In the genomic region with DNA sequence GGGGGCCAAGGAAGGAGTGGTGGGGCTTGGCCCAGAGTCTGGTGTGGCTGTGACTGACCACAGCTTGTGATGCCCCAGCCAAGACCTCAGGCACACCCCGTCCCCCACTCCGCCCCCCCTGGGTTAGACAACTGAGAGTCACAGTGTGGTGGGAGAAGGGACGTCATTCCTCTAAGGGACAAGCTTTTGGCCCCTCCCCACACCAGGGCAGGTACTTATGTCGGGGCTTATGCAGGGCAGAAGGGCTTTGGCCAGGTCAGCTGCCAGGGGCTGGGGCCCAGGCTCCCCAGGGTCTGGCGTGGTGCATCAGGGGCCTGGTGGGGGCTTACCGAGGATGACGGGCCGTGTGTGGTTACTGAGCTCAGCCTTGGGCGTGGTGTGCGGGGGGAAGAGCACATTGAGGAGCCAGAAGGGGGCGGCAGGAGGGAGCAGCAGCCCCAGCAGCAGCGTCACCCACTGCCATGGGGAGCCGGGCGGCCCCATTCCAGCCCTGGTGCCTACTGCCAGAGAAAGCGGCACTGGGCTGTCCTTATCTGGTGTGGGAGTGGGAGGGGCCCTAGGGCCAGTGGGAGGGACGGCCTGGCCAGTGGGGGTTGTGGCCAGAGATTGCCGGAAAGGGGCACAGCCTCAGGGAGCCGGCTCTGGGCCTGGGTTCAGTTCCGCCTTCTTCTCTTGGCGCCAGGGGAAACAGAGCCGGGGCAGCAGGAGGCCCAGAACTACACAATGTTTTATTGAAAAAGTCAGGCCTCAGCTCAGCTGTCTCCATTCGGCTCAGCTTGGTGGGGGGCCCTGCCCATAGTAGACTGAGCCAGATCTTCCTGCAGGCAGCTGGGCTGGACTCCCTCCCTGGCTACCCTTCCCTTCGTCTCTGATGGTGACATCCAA, we compare ENCODE assay signal across 11 cellular contexts. TPM values are rescaled to one million over a fixed set of nuclear protein-coding genes. Genes with fewer than 3 reads are reported as not detected.
DNase-seq lines count a peak whose midpoint lies in the region; ATAC-seq, FAIRE-seq and TF ChIP-seq lines count a peak whose summit lies in the region.
"Had no signal": no experiment of that assay in that cellular context is flagged by ENCODE, and none has a peak within 500 bp of the region (broad histone marks: within the 10 kb centered on the region; RNA-seq: fewer than 3 reads in every experiment).

A gene with protein sequence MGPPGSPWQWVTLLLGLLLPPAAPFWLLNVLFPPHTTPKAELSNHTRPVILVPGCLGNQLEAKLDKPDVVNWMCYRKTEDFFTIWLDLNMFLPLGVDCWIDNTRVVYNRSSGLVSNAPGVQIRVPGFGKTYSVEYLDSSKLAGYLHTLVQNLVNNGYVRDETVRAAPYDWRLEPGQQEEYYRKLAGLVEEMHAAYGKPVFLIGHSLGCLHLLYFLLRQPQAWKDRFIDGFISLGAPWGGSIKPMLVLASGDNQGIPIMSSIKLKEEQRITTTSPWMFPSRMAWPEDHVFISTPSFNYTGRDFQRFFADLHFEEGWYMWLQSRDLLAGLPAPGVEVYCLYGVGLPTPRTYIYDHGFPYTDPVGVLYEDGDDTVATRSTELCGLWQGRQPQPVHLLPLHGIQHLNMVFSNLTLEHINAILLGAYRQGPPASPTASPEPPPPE (minus strand): TSS at position 502 of the 885 bp plus-strand sequence. CDS start 19 bp downstream, at position 483.

- H3K9me3 ChIP-seq in neuronal stem cell (replicated peaks in 1 of 2; ENCODE audit: control insufficient read depth in 2 of 2, insufficient read depth in 1 of 2, low read depth in 1 of 2, low read length in 2 of 2) = peaks cover 0 to 2% of the 10 kb centered on the region in 2 donors
- H3K9me3 ChIP-seq: HAP-1 had no signal

- no peak within 1 kb of the TSS for H3K27ac Mint-ChIP-seq in activated B cell treated with CpG ODN at 0.5 μM for 24 hours

- H4K91ac ChIP-seq in neuronal stem cell (ENCODE audit: low read depth, low read length, poor library complexity) = no peak within 1 kb of the TSS

- no CpG with 5 or more reads among the region's 23 CpGs for WGBS in neuronal stem cell (ENCODE audit: extremely low coverage in 2 of 2, insufficient read length in 2 of 2, insufficient replicate concordance in 1 of 2), 2 donors

- H2AK5ac ChIP-seq in neuronal stem cell (ENCODE audit: low read depth, low read length) = peak within 1 kb of the TSS; percentile 81

- peaks cover 7 to 9% of the 10 kb centered on the region in 2 donors for H3K4me1 ChIP-seq in neuronal stem cell (ENCODE audit: control insufficient read depth in 2 of 2, insufficient read depth in 1 of 2, low read depth in 1 of 2, low read length in 2 of 2)
- H3K4me1 ChIP-seq: HAP-1 had no signal

- H3K23ac ChIP-seq in neuronal stem cell (ENCODE audit: low read depth, low read length, poor library complexity) = peak within 1 kb of the TSS; percentile 94

- TF ChIP-seq CTCF in activated B cell treated with CpG ODN at 0.5 μM for 24 hours (IDR thresholded peaks at IDR 0.05) = no peak

- intact Hi-C loops in activated B cell treated with CpG ODN at 0.5 μM for 24 hours (cut with micrococcal nuclease) = no loop called here

- POLR2A ChIA-PET in activated B cell treated with CpG ODN at 0.5 μM for 24 hours (lab: Charles Lee) = interaction anchor here (1.0 to 1.1 kb wide), 2 partner anchors 8 to 17 kb away, joined by 3 read pairs; no protein-coding TSS in a partner anchor

- peaks cover 57 to 75% of the 10 kb centered on the region in 2 donors for H3K36me3 ChIP-seq in neuronal stem cell (replicated peaks in 1 of 2; ENCODE audit: control insufficient read depth in 2 of 2, insufficient read depth in 2 of 2, low read length in 2 of 2)

- peaks cover 16% of the 10 kb centered on the region for H3K36me3 Mint-ChIP-seq in activated B cell treated with CpG ODN at 0.5 μM for 24 hours (ENCODE audit: low read depth)

- peak within 1 kb of the TSS; percentile 41 for H3K27ac ChIP-seq in neuronal stem cell (replicated peaks; ENCODE audit: low read length)

- no peak within 1 kb of the TSS for H2BK120ac ChIP-seq in neuronal stem cell (ENCODE audit: low read depth, low read length)

- no peak within 1 kb of the TSS for H2BK12ac ChIP-seq in neuronal stem cell (ENCODE audit: low read length)

- FAIRE-seq in frontal cortex (lab: Jason Lieb, UNC) = no peak

- H3K4ac ChIP-seq in neuronal stem cell (ENCODE audit: low read length) = no peak within 1 kb of the TSS

- H3K9me3 Mint-ChIP-seq in activated B cell treated with CpG ODN at 0.5 μM for 24 hours = no peaks in the 10 kb centered on the region
- H3K9me3 Mint-ChIP-seq: nephron had no signal

- H2BK5ac ChIP-seq in neuronal stem cell (ENCODE audit: low read length) = no peak within 1 kb of the TSS

- ATAC-seq in activated B cell treated with CpG ODN at 0.5 μM for 24 hours (ENCODE audit: low read depth) (no peak), HG03342 (IDR thresholded peaks at IDR 0.05; ENCODE audit: unreplicated experiment) (no peak), HG03175 (IDR thresholded peaks at IDR 0.05; ENCODE audit: unreplicated experiment) (no peak)

- H3K27me3 ChIP-seq in neuronal stem cell (ENCODE audit: control insufficient read depth in 3 of 3, insufficient read depth in 3 of 3, low read depth in 1 of 3, low read length in 3 of 3) = no peaks in the 10 kb centered on the region

- no peak within 1 kb of the TSS for H3K4me3 Mint-ChIP-seq in activated B cell treated with CpG ODN at 0.5 μM for 24 hours
- H3K4me3 Mint-ChIP-seq: nephron had no signal

- H3K27me3 Mint-ChIP-seq in activated B cell treated with CpG ODN at 0.5 μM for 24 hours = no peaks in the 10 kb centered on the region

- H2AFZ ChIP-seq in neuronal stem cell (ENCODE audit: low read length) = no peak within 1 kb of the TSS

- peak within 1 kb of the TSS in 1 of 2 donors; percentile 43 for H3K4me3 ChIP-seq in neuronal stem cell (ENCODE audit: low read length in 2 of 2)
- H3K4me3 ChIP-seq: HAP-1 had no signal

- H3K9ac ChIP-seq in neuronal stem cell (ENCODE audit: low read depth, low read length, poor library complexity) = peak within 1 kb of the TSS; percentile 34

- no peak within 1 kb of the TSS for H3K4me2 ChIP-seq in neuronal stem cell (ENCODE audit: insufficient read depth, low read length, poor library complexity, severe bottlenecking)

- CTCF ChIA-PET in activated B cell treated with CpG ODN at 0.5 μM for 24 hours (lab: Charles Lee) = interaction anchor here (1.2 kb wide), 2 partner anchors 60 to 97 kb away, joined by 3 read pairs; no protein-coding TSS in a partner anchor

- no peak within 1 kb of the TSS for H2BK15ac ChIP-seq in neuronal stem cell (ENCODE audit: low read length)

- H3K14ac ChIP-seq in neuronal stem cell (ENCODE audit: low read length) = no peak within 1 kb of the TSS

- peak within 1 kb of the TSS; percentile 82 for H4K8ac ChIP-seq in neuronal stem cell (ENCODE audit: low read depth, low read length)

- peaks cover 18% of the 10 kb centered on the region for H3K79me1 ChIP-seq in neuronal stem cell (ENCODE audit: low read depth, low read length)

- peak; percentile 89 for DNase-seq in Ammon's horn (ENCODE audit: low spot score)
- no peak for DNase-seq in activated B cell treated with CpG ODN at 0.5 μM for 24 hours
- peak; percentile 73 to 74 for DNase-seq in frontal cortex (ENCODE audit: low spot score in 2 of 2)
- DNase-seq in neuronal stem cell (ENCODE audit: low spot score) = no peak
- no peak for DNase-seq in NCI-H1105 treated with DMSO at 0.1 percent for 48 hours (lab: John Stamatoyannopoulos, UW)
- DNase-seq in dermis blood vessel endothelial cell = no peak
- DNase-seq: NCI-H187 treated with DMSO at 0.1 percent for 48 hours had no signal

- peaks cover 18% of the 10 kb centered on the region for H3K4me1 Mint-ChIP-seq in activated B cell treated with CpG ODN at 0.5 μM for 24 hours
- H3K4me1 Mint-ChIP-seq: nephron had no signal

- H3K18ac ChIP-seq in neuronal stem cell (ENCODE audit: low read length) = peak within 1 kb of the TSS; percentile 42

RNA-seq across cellular contexts. Expression of the gene that starts here (rescaled TPM):
- 15.8 and 17.0 TPM in 2 replicates for total RNA-seq in activated B cell treated with CpG ODN at 0.5 μM for 24 hours
- total RNA-seq in frontal cortex = 0.82 TPM
- 13.5 TPM for polyA plus RNA-seq in neuronal stem cell (2013, experiment 1 of 2)
- polyA plus RNA-seq in neuronal stem cell (2013, experiment 2 of 2) = 14.5 TPM
- total RNA-seq in dermis blood vessel endothelial cell = 3.3 and 6.5 TPM in 2 replicates

Comparison
In these comparisons a context has a peak if more than half of its experiments do, and no peak if none do; other contexts are left out.
1. Peak in DNase-seq in frontal cortex; RNA of the gene not detected or under 1 TPM.